Comparison of ENCODE assay signal across 1 cellular context in genomic region chr20:40255368-40255767, GRCh38.
TF ChIP-seq lines count a peak whose summit lies in the region.

No MANE protein-coding gene starts in this region.

TF ChIP-seq in HepG2, 621 proteins besides CTCF, POLR2A, EP300 and RAD21 (continued from another document):
- no peak for TF ChIP-seq ZBTB10 (CRISPR knock-in tag; IDR thresholded peaks at IDR 0.05; ENCODE audit: borderline replicate concordance)
TF ChIP-seq in HepG2: peak in this region for 0.
